In the genomic region with DNA sequence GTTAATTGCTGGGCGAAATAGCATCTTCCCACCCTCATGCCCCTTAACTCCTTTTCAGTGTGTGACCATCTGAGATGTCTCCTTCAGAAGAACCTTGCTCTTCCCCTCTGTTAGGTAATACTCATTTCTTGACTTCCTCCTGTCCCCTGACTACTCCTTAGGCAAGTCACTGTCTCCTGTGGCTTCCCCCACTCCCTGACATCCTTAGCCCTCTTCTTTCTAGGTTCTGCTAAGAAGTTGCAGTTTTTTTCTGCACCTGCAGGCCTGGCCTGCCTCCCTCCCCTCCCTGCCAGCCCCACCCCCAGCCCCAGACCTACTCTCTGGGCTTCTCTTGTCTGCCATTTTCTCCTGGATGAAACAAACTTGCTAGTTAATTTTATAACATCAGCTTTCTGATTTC, we compare ENCODE assay signal across 10 cellular contexts. TPM values are rescaled to one million over a fixed set of nuclear protein-coding genes. Genes with fewer than 3 reads are reported as not detected.
DNase-seq lines count a peak whose midpoint lies in the region; ATAC-seq, FAIRE-seq and TF ChIP-seq lines count a peak whose summit lies in the region.
"Had no signal": no experiment of that assay in that cellular context is flagged by ENCODE, and none has a peak within 500 bp of the region (broad histone marks: within the 10 kb centered on the region; RNA-seq: fewer than 3 reads in every experiment).

No MANE protein-coding gene starts in this region.

- H3K4me3 Mint-ChIP-seq in Caco-2 (ENCODE audit: unreplicated experiment): no peak overlapping the region
- H3K4me3 Mint-ChIP-seq in CD8-positive, alpha-beta memory T cell: no peak overlapping the region

- H4K20me1 ChIP-seq in HCT116 (ENCODE audit: insufficient read depth) (no peaks in the 10 kb centered on the region), OCI-LY7 (ENCODE audit: insufficient read depth, low read length) (no peaks in the 10 kb centered on the region), endothelial cell of umbilical vein (replicated peaks; ENCODE audit: control insufficient read depth, extremely low read depth, insufficient read depth, low read length) (no peaks in the 10 kb centered on the region)

- in situ Hi-C loops in GM13976 (cut with MboI; ENCODE audit: low sequenced_read_pairs, unreplicated experiment): loop anchor here (10.0 to 25.0 kb wide), 4 partner anchors 292 to 1275 kb away; partner anchors contain the start of gene COPS2

- H3K9me2 ChIP-seq in HCT116 (ENCODE audit: insufficient read depth): no peaks in the 10 kb centered on the region
- H3K9me2 ChIP-seq in OCI-LY7 (ENCODE audit: insufficient read depth, low read length): no peaks in the 10 kb centered on the region
- H3K9me2 ChIP-seq: SK-N-SH had no signal

- no peak for TF ChIP-seq RAD21 in HCT116 (IDR thresholded peaks at IDR 0.05; ENCODE audit: low read depth)

- H2AFZ ChIP-seq in HCT116 (ENCODE audit: low read depth, low read length, poor library complexity, severe bottlenecking) (peak overlapping the region; percentile 71), OCI-LY7 (ENCODE audit: low read length) (peak overlapping the region; percentile 34), endothelial cell of umbilical vein (ENCODE audit: low read depth, low read length) (peak overlapping the region; percentile 20)

- no peaks in the 10 kb centered on the region for H3K27me3 ChIP-seq in HCT116 (ENCODE audit: insufficient read depth, low read length)
- H3K27me3 ChIP-seq in endothelial cell of umbilical vein (ENCODE audit: control insufficient read depth in 2 of 2, insufficient read depth in 2 of 2, low read length in 2 of 2): no peaks in the 10 kb centered on the region
- no peaks in the 10 kb centered on the region for H3K27me3 ChIP-seq in Caco-2 (replicated peaks; ENCODE audit: control insufficient read depth, insufficient read depth, low read length)
- no peaks in the 10 kb centered on the region for H3K27me3 ChIP-seq in CD8-positive, alpha-beta memory T cell (ENCODE audit: insufficient read depth, low read length, poor library complexity, severe bottlenecking)

- BruUV-seq in HCT116 (replicated peaks; lab: Mats Ljungman, UMichigan): no TSS peak
- no TSS peak for BruUV-seq in OCI-LY7 (replicated peaks; lab: Mats Ljungman, UMichigan)
- no TSS peak for BruUV-seq in endothelial cell of umbilical vein (replicated peaks; lab: Mats Ljungman, UMichigan)
- no TSS peak for BruUV-seq in Caco-2 (replicated peaks; lab: Mats Ljungman, UMichigan)

- H3K9me3 ChIP-seq in HCT116 (ENCODE audit: control insufficient read depth in 1 of 2, insufficient read depth in 1 of 2, low read depth in 1 of 2, low read length in 2 of 2) (no peaks in the 10 kb centered on the region), OCI-LY7 (ENCODE audit: low read length) (no peaks in the 10 kb centered on the region), endothelial cell of umbilical vein (replicated peaks; ENCODE audit: control insufficient read depth, insufficient read depth, low read length) (no peaks in the 10 kb centered on the region), Caco-2 (no peaks in the 10 kb centered on the region)
- H3K9me3 ChIP-seq in CD8-positive, alpha-beta memory T cell (ENCODE audit: low read length): no peaks in the 10 kb centered on the region
- H3K9me3 ChIP-seq: SK-N-SH had no signal

- H3K27ac ChIP-seq in HCT116 (ENCODE audit: low read depth, low read length) (no peak overlapping the region), OCI-LY7 (ENCODE audit: low read depth, low read length, poor library complexity, severe bottlenecking) (no peak overlapping the region), endothelial cell of umbilical vein (ENCODE audit: insufficient read depth, low read depth, low read length) (no peak overlapping the region)
- H3K27ac ChIP-seq in CD8-positive, alpha-beta memory T cell (ENCODE audit: low read depth, low read length): no peak overlapping the region
- H3K27ac ChIP-seq: epithelial cell of prostate had no signal

- H3K27ac Mint-ChIP-seq in Caco-2 (ENCODE audit: unreplicated experiment): no peak overlapping the region
- H3K27ac Mint-ChIP-seq in CD8-positive, alpha-beta memory T cell: peak overlapping the region in 1 of 8 donors; percentile 70

- no peak for FAIRE-seq in endothelial cell of umbilical vein (lab: Jason Lieb, UNC)

- no peak for TF ChIP-seq CTCF in GM13976 (IDR thresholded peaks at IDR 0.05; ENCODE audit: borderline replicate concordance, control extremely low read depth, extremely low read depth, insufficient read depth, missing control alignments)
- no peak for TF ChIP-seq CTCF in HCT116 (IDR thresholded peaks at IDR 0.05 in 2 of 3, conservative IDR thresholded peaks at IDR 0.05 in 1 of 3; ENCODE audit: borderline replicate concordance in 1 of 3, insufficient read depth in 1 of 3, low read depth in 2 of 3, low read length in 2 of 3)
- TF ChIP-seq CTCF in OCI-LY7 (conservative IDR thresholded peaks at IDR 0.05; ENCODE audit: low read length): no peak
- no peak for TF ChIP-seq CTCF in endothelial cell of umbilical vein (IDR thresholded peaks at IDR 0.05; ENCODE audit: extremely low read depth in 1 of 2, insufficient read depth in 1 of 2, low read depth in 1 of 2, low read length in 2 of 2)
- TF ChIP-seq CTCF in Caco-2 (IDR thresholded peaks at IDR 0.05; ENCODE audit: insufficient read depth in 1 of 2, low read depth in 1 of 2, low read length in 1 of 2, severe bottlenecking in 1 of 2, unreplicated experiment in 1 of 2): no peak

- no peak overlapping the region for H3K4me2 ChIP-seq in HCT116 (ENCODE audit: low read length)
- H3K4me2 ChIP-seq in OCI-LY7 (ENCODE audit: low read length): no peak overlapping the region
- H3K4me2 ChIP-seq in endothelial cell of umbilical vein (ENCODE audit: insufficient read depth, low read length): no peak overlapping the region
- H3K4me2 ChIP-seq: SK-N-SH had no signal

- POLR2A ChIA-PET in HCT116 (lab: Charles Lee) (interaction anchor here (1.0 kb wide), 1 partner anchor 15 kb away, joined by 3 read pairs; the partner anchor contains the start of gene EID1), OCI-LY7 (lab: Charles Lee) (no interaction called here), endothelial cell of umbilical vein (lab: Charles Lee) (no interaction called here), Caco-2 (lab: Charles Lee) (no interaction called here)
- POLR2A ChIA-PET in CD8-positive, alpha-beta memory T cell (lab: Charles Lee): no interaction called here

- peaks cover 19% of the 10 kb centered on the region for H3K27me3 Mint-ChIP-seq in Caco-2 (ENCODE audit: insufficient read depth, unreplicated experiment)
- peaks cover 5 to 12% of the 10 kb centered on the region in 2 donors for H3K27me3 Mint-ChIP-seq in CD8-positive, alpha-beta memory T cell

- H3K4me1 ChIP-seq in HCT116 (ENCODE audit: control insufficient read depth in 1 of 2, insufficient read depth in 2 of 2, low read length in 2 of 2) (no peaks in the 10 kb centered on the region), OCI-LY7 (ENCODE audit: insufficient read depth, low read length, poor library complexity, severe bottlenecking) (no peaks in the 10 kb centered on the region), endothelial cell of umbilical vein (ENCODE audit: control insufficient read depth, extremely low read depth, insufficient read depth, low read length) (no peaks in the 10 kb centered on the region), Caco-2 (no peaks in the 10 kb centered on the region)
- H3K4me1 ChIP-seq in CD8-positive, alpha-beta memory T cell (ENCODE audit: insufficient read depth, low read length): no peaks in the 10 kb centered on the region

- H3K36me3 ChIP-seq in HCT116 (ENCODE audit: control insufficient read depth in 1 of 2, insufficient read depth in 2 of 2, low read length in 2 of 2): no peaks in the 10 kb centered on the region
- no peaks in the 10 kb centered on the region for H3K36me3 ChIP-seq in OCI-LY7 (ENCODE audit: insufficient read depth, low read length)
- H3K36me3 ChIP-seq in endothelial cell of umbilical vein (ENCODE audit: control insufficient read depth in 2 of 2, extremely low read depth in 1 of 2, insufficient read depth in 2 of 2, low read length in 2 of 2): no peaks in the 10 kb centered on the region
- no peaks in the 10 kb centered on the region for H3K36me3 ChIP-seq in Caco-2 (ENCODE audit: control insufficient read depth, insufficient read depth, low read length)
- H3K36me3 ChIP-seq in CD8-positive, alpha-beta memory T cell (ENCODE audit: insufficient read depth, low read length): no peaks in the 10 kb centered on the region

- dilution Hi-C loops in endothelial cell of umbilical vein (cut with MboI; ENCODE audit: extremely low pct_ligation_motif_present, low sequenced_read_pairs): no loop called here

- DNase-seq in GM13976 (ENCODE audit: low spot score) (peak; percentile 31), HCT116 (ENCODE audit: low read depth, low spot score) (no peak), OCI-LY7 (ENCODE audit: low spot score) (no peak), endothelial cell of umbilical vein (ENCODE audit: low read depth, low spot score) (no peak), Caco-2 (no peak)
- no peak for DNase-seq in CD8-positive, alpha-beta memory T cell
- DNase-seq: NCI-H345, SK-N-SH had no signal

- no peaks in the 10 kb centered on the region for H3K36me3 Mint-ChIP-seq in Caco-2 (ENCODE audit: insufficient read depth, unreplicated experiment)
- no peaks in the 10 kb centered on the region for H3K36me3 Mint-ChIP-seq in CD8-positive, alpha-beta memory T cell

- H3K4me1 Mint-ChIP-seq in Caco-2 (ENCODE audit: low read depth, unreplicated experiment): no peaks in the 10 kb centered on the region
- H3K4me1 Mint-ChIP-seq in CD8-positive, alpha-beta memory T cell: peaks cover 0 to 5% (median 0%) of the 10 kb centered on the region in 3 donors

- H3K4me3 ChIP-seq in HCT116 (replicated peaks in 1 of 2; ENCODE audit: low read depth in 1 of 2, low read length in 2 of 2): no peak overlapping the region
- H3K4me3 ChIP-seq in OCI-LY7 (ENCODE audit: low read depth, low read length, poor library complexity, severe bottlenecking): no peak overlapping the region
- H3K4me3 ChIP-seq in endothelial cell of umbilical vein (replicated peaks in 1 of 3; ENCODE audit: insufficient read depth in 1 of 3, low read depth in 1 of 3, low read length in 3 of 3): no peak overlapping the region
- H3K4me3 ChIP-seq in Caco-2 (ENCODE audit: low read depth, low read length): no peak overlapping the region
- H3K4me3 ChIP-seq in CD8-positive, alpha-beta memory T cell (ENCODE audit: low read length): no peak overlapping the region

- H3K9ac ChIP-seq in HCT116 (ENCODE audit: low read length): no peak overlapping the region
- H3K9ac ChIP-seq in endothelial cell of umbilical vein (replicated peaks; ENCODE audit: extremely low read depth, insufficient read depth, low read length): no peak overlapping the region
- H3K9ac ChIP-seq: SK-N-SH had no signal

- no peaks in the 10 kb centered on the region for H3K79me2 ChIP-seq in HCT116 (ENCODE audit: insufficient read depth, low read length)
- no peaks in the 10 kb centered on the region for H3K79me2 ChIP-seq in OCI-LY7 (ENCODE audit: insufficient read depth, low read depth, low read length)
- H3K79me2 ChIP-seq in endothelial cell of umbilical vein (ENCODE audit: control insufficient read depth, insufficient read depth, low read length): no peaks in the 10 kb centered on the region

- CTCF ChIA-PET in HCT116 (lab: Charles Lee) (interaction anchor here (0.8 to 4.2 kb wide), 9 partner anchors 16 to 1283 kb away, joined by 3 to 46 read pairs (median 14); partner anchors contain the start of genes EID1, FGF7 and SHC4), OCI-LY7 (lab: Charles Lee; ENCODE audit: unreplicated experiment) (interaction anchor here (0.7 kb wide), 1 partner anchor 15 kb away, joined by 3 read pairs; the partner anchor contains the start of gene EID1), endothelial cell of umbilical vein (lab: Charles Lee) (interaction anchor here (0.6 to 10.8 kb wide), 14 partner anchors 12 to 1282 kb away, joined by 3 to 181 read pairs (median 17); partner anchors contain the start of genes COPS2, FGF7 and SHC4), Caco-2 (lab: Charles Lee) (interaction anchor here (1.3 to 2.4 kb wide), 4 partner anchors 16 to 113 kb away, joined by 3 to 29 read pairs (median 14); partner anchors contain the start of gene EID1)
- CTCF ChIA-PET in CD8-positive, alpha-beta memory T cell (lab: Charles Lee): interaction anchor here (1.1 to 5.3 kb wide), 7 partner anchors 13 to 1283 kb away, joined by 3 to 38 read pairs (median 11); partner anchors contain the start of genes EID1 and FGF7

- intact Hi-C loops in HCT116 (cut with micrococcal nuclease): loop anchor here (1.0 to 5.0 kb wide), 6 partner anchors 104 to 1190 kb away; partner anchors contain the start of genes DTWD1 and FAM227B
- intact Hi-C loops in OCI-LY7 (cut with micrococcal nuclease; ENCODE audit: unreplicated experiment): loop anchor here (10.0 kb wide), 1 partner anchor 1282 kb away; no protein-coding TSS in a partner anchor
- intact Hi-C loops in endothelial cell of umbilical vein (cut with micrococcal nuclease): loop anchor here (1.0 to 5.0 kb wide), 8 partner anchors 113 to 1283 kb away; partner anchors contain the start of genes DTWD1 and FAM227B
- intact Hi-C loops in Caco-2 (cut with micrococcal nuclease; ENCODE audit: unreplicated experiment): loop anchor here (1.0 to 5.0 kb wide), 5 partner anchors 104 to 1283 kb away; partner anchors contain the start of gene FGF7

- ATAC-seq in HCT116 (peak; percentile 63; the same call in 1 of the 2 replicates), GM19397 (IDR thresholded peaks at IDR 0.05; ENCODE audit: unreplicated experiment) (no peak)

- no peaks in the 10 kb centered on the region for H3K9me3 Mint-ChIP-seq in Caco-2 (ENCODE audit: unreplicated experiment)
- no peaks in the 10 kb centered on the region for H3K9me3 Mint-ChIP-seq in CD8-positive, alpha-beta memory T cell

- RAD21 ChIA-PET in HCT116 (lab: Charles Lee; ENCODE audit: low non-redundant PET in 1 of 2, low total read pairs in 2 of 2, uncharacterized antibody in 2 of 2, unreplicated experiment in 2 of 2): interaction anchor here in 1 of 2 experiments (1.8 kb wide), 1 partner anchor 113 kb away, joined by 7 read pairs; no protein-coding TSS in a partner anchor

- no peaks in the 10 kb centered on the region for H3K9me1 ChIP-seq in endothelial cell of umbilical vein (replicated peaks; ENCODE audit: control insufficient read depth, extremely low read depth, insufficient read depth, low read length)

- no peak for TF ChIP-seq POLR2A in HCT116 (IDR thresholded peaks at IDR 0.05; ENCODE audit: borderline replicate concordance, extremely low read depth, insufficient read depth, insufficient read length)
- no peak for TF ChIP-seq POLR2A in endothelial cell of umbilical vein (IDR thresholded peaks at IDR 0.05; ENCODE audit: low read depth, low read length)

RNA-seq across cellular contexts. Expression of gene EID1, which starts 15.2 kb away (rescaled TPM):
- 68.6 TPM for total RNA-seq in HCT116 (2021; ENCODE audit: unreplicated experiment)
- polyA plus RNA-seq in HCT116 (2012): 35.6 and 43.1 TPM in 2 replicates
- 104 and 106 TPM in 2 replicates for total RNA-seq in OCI-LY7 (2014; rRNA removed; shearing (Covaris generic))
- 93.7 and 111 TPM in 2 replicates for total RNA-seq in OCI-LY7 (2022)
- total RNA-seq in endothelial cell of umbilical vein: 146 and 153 TPM in 2 replicates
- 95.8 and 155 TPM in 2 replicates for polyA plus RNA-seq in endothelial cell of umbilical vein
- 185 and 194 TPM in 2 replicates for polyA plus RNA-seq in endothelial cell of umbilical vein (2011; cell fraction: cytosol; rRNA removed)
- polyA plus RNA-seq in endothelial cell of umbilical vein (2011; cell fraction: nucleus; rRNA removed): 60.5 and 93.6 TPM in 2 replicates
- polyA plus RNA-seq in endothelial cell of umbilical vein (2012): 113 and 148 TPM in 2 replicates
- polyA minus RNA-seq in endothelial cell of umbilical vein: 56.3 and 56.9 TPM in 2 replicates
- polyA minus RNA-seq in endothelial cell of umbilical vein (2011; cell fraction: cytosol; rRNA and poly(A)+ RNA removed): 97.1 TPM
- 14.6 and 18.1 TPM in 2 replicates for polyA minus RNA-seq in endothelial cell of umbilical vein (2011; cell fraction: nucleus; rRNA and poly(A)+ RNA removed)
- 60.6 and 63.6 TPM in 2 replicates for total RNA-seq in Caco-2 (2022)
- 100 to 1,000 TPM; 113 to 125 TPM for total RNA-seq in CD8-positive, alpha-beta memory T cell
- 183 TPM for polyA plus RNA-seq in CD8-positive, alpha-beta memory T cell

RNA-seq across cellular contexts. Expression of gene CEP152, which starts 51.8 kb away (rescaled TPM):
- total RNA-seq in HCT116 (2021; ENCODE audit: unreplicated experiment) (19.7 TPM), OCI-LY7 (2022) (44.9 and 54.4 TPM in 2 replicates), endothelial cell of umbilical vein (13.8 and 15.7 TPM in 2 replicates), Caco-2 (2022) (14.2 and 16.5 TPM in 2 replicates)
- polyA plus RNA-seq in HCT116 (2012): 7.2 TPM in 2 replicates
- total RNA-seq in OCI-LY7 (2014; rRNA removed; shearing (Covaris generic)): 37.6 and 68.2 TPM in 2 replicates
- 1.1 and 3.0 TPM in 2 replicates for polyA plus RNA-seq in endothelial cell of umbilical vein
- polyA plus RNA-seq in endothelial cell of umbilical vein (2011; cell fraction: cytosol; rRNA removed): 1.3 and 1.4 TPM in 2 replicates
- polyA plus RNA-seq in endothelial cell of umbilical vein (2011; cell fraction: nucleus; rRNA removed): 6.9 and 9.2 TPM in 2 replicates
- polyA plus RNA-seq in endothelial cell of umbilical vein (2012): 4.5 and 6.7 TPM in 2 replicates
- polyA minus RNA-seq in endothelial cell of umbilical vein: 12.9 and 19.2 TPM in 2 replicates
- polyA minus RNA-seq in endothelial cell of umbilical vein (2011; cell fraction: cytosol; rRNA and poly(A)+ RNA removed): 10.3 TPM
- 27.6 and 29.2 TPM in 2 replicates for polyA minus RNA-seq in endothelial cell of umbilical vein (2011; cell fraction: nucleus; rRNA and poly(A)+ RNA removed)
- 10 to 100 TPM; 19.7 to 20.7 TPM for total RNA-seq in CD8-positive, alpha-beta memory T cell
- 6.5 TPM for polyA plus RNA-seq in CD8-positive, alpha-beta memory T cell

Comparison
In these comparisons a context has a peak if more than half of its experiments do, and no peak if none do; other contexts are left out.
1. H2AFZ ChIP-seq: peak in every context shown above with its lines; median percentile 71 in HCT116; 34 in OCI-LY7; 20 in endothelial cell of umbilical vein.